ENCODE assay signal across 8 cellular contexts in the genomic region with DNA sequence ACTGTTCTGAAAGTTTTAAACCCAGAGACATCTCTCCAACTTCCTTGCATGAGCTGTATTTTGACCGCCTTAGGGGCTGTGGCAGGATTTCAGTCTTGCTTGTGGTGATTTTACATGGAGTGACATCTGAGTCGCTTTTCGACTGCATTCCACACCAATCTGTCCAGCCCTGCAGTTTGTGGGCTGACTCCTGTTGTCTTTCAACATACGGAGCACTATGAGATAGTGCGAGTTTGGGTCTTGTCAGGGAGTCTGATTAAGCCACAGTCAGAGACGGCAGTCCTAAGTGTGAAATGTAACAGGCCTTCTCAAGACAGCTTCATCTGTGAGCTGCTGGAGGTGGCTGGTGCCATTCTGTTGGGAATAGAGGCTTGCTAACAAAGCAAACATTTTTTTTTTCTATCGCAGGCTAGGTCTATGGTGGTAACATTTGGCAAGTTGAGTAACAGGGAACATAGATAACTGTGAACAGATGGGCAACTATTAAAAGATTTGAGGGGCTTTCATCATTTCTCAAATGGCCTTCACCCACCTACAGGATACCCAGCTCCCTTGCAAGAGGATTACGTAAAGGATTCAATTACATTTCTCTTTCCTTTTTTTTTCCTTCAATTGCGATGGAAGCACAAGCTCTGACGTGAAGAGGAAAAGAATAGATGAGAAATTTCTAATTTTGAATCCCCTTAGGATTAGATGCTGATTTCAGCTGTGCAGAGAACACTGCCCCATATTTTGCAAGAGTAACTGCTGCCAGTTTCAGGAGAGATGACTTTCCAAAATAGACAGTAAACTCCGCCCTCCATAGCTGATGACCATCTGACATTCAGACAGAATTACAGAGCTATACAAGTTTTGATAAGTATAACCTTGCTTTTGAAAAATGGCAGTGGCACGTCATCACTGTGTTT. TPM values are rescaled to one million over a fixed set of nuclear protein-coding genes. Genes with fewer than 3 reads are reported as not detected.
DNase-seq lines count a peak whose midpoint lies in the region; ATAC-seq and TF ChIP-seq lines count a peak whose summit lies in the region.

No MANE protein-coding gene starts in this region.

- POLR2A ChIA-PET in BJ (lab: Charles Lee): interaction anchor here (0.7 to 1.7 kb wide), 2 partner anchors 36 to 673 kb away, joined by 3 to 8 read pairs; no protein-coding TSS in a partner anchor

- peak overlapping the region; percentile 62 for H3K27ac Mint-ChIP-seq in neural progenitor cell

- H3K9me3 Mint-ChIP-seq in neural progenitor cell: peaks cover 6% of the 10 kb centered on the region

- peaks cover 19% of the 10 kb centered on the region for H3K4me1 ChIP-seq in neural progenitor cell

- H3K36me3 Mint-ChIP-seq in neural progenitor cell: peaks cover 24% of the 10 kb centered on the region

- peaks cover 31% of the 10 kb centered on the region for H3K79me2 ChIP-seq in neural progenitor cell (ENCODE audit: low read depth)

- H4K20me1 ChIP-seq in neural progenitor cell (ENCODE audit: low read depth): no peaks in the 10 kb centered on the region

- H3K9ac ChIP-seq in neural progenitor cell: no peak overlapping the region

- H3K9me3 ChIP-seq in neural progenitor cell (ENCODE audit: low read depth): no peaks in the 10 kb centered on the region

- H3K27ac ChIP-seq in epithelial cell of prostate (peak overlapping the region; percentile 63), neural progenitor cell (no peak overlapping the region)

- DNase-seq in BJ (ENCODE audit: low read depth) (peak; percentile 52), NCI-H69 (lab: John Stamatoyannopoulos, UW) (peak; percentile 43), epithelial cell of prostate (ENCODE audit: low read depth, low spot score) (no peak), neural progenitor cell (ENCODE audit: low spot score) (peak; percentile 12), COLO829 (ENCODE audit: low spot score) (no peak), HUDEP-2 (lab: John Stamatoyannopoulos, UW; ENCODE audit: unreplicated experiment in 76 of 76) (no peak)
- no peak for DNase-seq in stimulated activated naive CD4-positive, alpha-beta T cell treated with Interleukin-2 at 50 U/mL for 16 hours (lab: John Stamatoyannopoulos, UW)

- no peak for ATAC-seq in GM18858 (IDR thresholded peaks at IDR 0.05; ENCODE audit: unreplicated experiment)

- H3K4me3 ChIP-seq in BJ (ENCODE audit: low read depth, low read length) (peak overlapping the region; percentile 24), neural progenitor cell (no peak overlapping the region)

- peaks cover 16% of the 10 kb centered on the region for H3K4me1 Mint-ChIP-seq in neural progenitor cell

- H3K36me3 ChIP-seq in BJ (ENCODE audit: control insufficient read depth, insufficient read depth, low read length): no peaks in the 10 kb centered on the region
- no peaks in the 10 kb centered on the region for H3K36me3 ChIP-seq in neural progenitor cell

- no peak overlapping the region for H3K4me3 Mint-ChIP-seq in neural progenitor cell

- H2AFZ ChIP-seq in neural progenitor cell (replicated peaks): no peak overlapping the region

- CTCF ChIA-PET in BJ (lab: Yijun Ruan, JAX): interaction anchor here (0.6 to 0.9 kb wide), 2 partner anchors 11 to 111 kb away, joined by 3 read pairs; no protein-coding TSS in a partner anchor

- peaks cover 6% of the 10 kb centered on the region for H3F3A ChIP-seq in neural progenitor cell (ENCODE audit: low read depth)

- H3K27me3 ChIP-seq in BJ (ENCODE audit: control insufficient read depth, insufficient read depth, low read length): no peaks in the 10 kb centered on the region
- H3K27me3 ChIP-seq in neural progenitor cell: no peaks in the 10 kb centered on the region

- H3K4me2 ChIP-seq in neural progenitor cell: peak overlapping the region; percentile 38

- H3K27me3 Mint-ChIP-seq in neural progenitor cell (ENCODE audit: insufficient read depth, low read depth): peaks cover 2% of the 10 kb centered on the region

- TF ChIP-seq CTCF in BJ (IDR thresholded peaks at IDR 0.05; ENCODE audit: insufficient read depth, low read depth, low read length) (no peak), neural progenitor cell (IDR thresholded peaks at IDR 0.05) (no peak)

RNA-seq across cellular contexts. Expression of gene CAP2, which starts 25.1 kb away (rescaled TPM):
- 84.4 and 99.1 TPM in 2 replicates for polyA plus RNA-seq in BJ (2011; rRNA removed)
- 37.2 and 64.7 TPM in 2 replicates for polyA minus RNA-seq in BJ (2011; rRNA and poly(A)+ RNA removed)
- total RNA-seq in neural progenitor cell (ENCODE audit: low replicate concordance): 18.4 and 27.4 TPM in 2 replicates

Comparison
In these comparisons a context has a peak if more than half of its experiments do, and no peak if none do; other contexts are left out.
1. DNase-seq: peak in BJ (single experiment), NCI-H69 (single experiment) and neural progenitor cell (single experiment); none in epithelial cell of prostate (single experiment), COLO829 (single experiment), stimulated activated naive CD4-positive, alpha-beta T cell treated with Interleukin-2 at 50 U/mL for 16 hours (single experiment) and HUDEP-2 (0 of 76).